28 cellular contexts compared by ENCODE assay signal in genomic region chr1:183831336-183831735, GRCh38. TPM values are rescaled to one million over a fixed set of nuclear protein-coding genes. Genes with fewer than 3 reads are reported as not detected.
DNase-seq lines count a peak whose midpoint lies in the region; ATAC-seq and TF ChIP-seq lines count a peak whose summit lies in the region.
"Had no signal": no experiment of that assay in that cellular context is flagged by ENCODE, and none has a peak within 500 bp of the region (broad histone marks: within the 10 kb centered on the region; RNA-seq: fewer than 3 reads in every experiment).

No MANE protein-coding gene starts in this region.

- TF ChIP-seq EP300 in gastroesophageal sphincter (IDR thresholded peaks at IDR 0.05) = no peak

- H3K27ac Mint-ChIP-seq in CD4-positive, alpha-beta T cell = no peak overlapping the region
- H3K27ac Mint-ChIP-seq: activated CD4-positive, alpha-beta T cell treated with anti-CD3 and anti-CD28 coated beads, Interleukin-2, amount 10 ng/mL, durations not matched to agents 24 days and 14 days; activated naive CD4-positive, alpha-beta T cell treated with anti-CD3 and anti-CD28 coated beads, Interleukin-2, amount 50 U/mL, for 24 hours; CD4-positive, CD25-positive, alpha-beta regulatory T cell; memory B cell had no signal

- DNase-seq in NCI-H748 (lab: John Stamatoyannopoulos, UW; ENCODE audit: unreplicated experiment) (peak; percentile 4), NCI-H748 treated with DMSO at 0.1 percent for 48 hours (lab: John Stamatoyannopoulos, UW) (no peak), NCI-H82 treated with DMSO at 0.1 percent for 48 hours (lab: John Stamatoyannopoulos, UW; ENCODE audit: unreplicated experiment) (peak; percentile 92), NCI-H187 treated with DMSO at 0.1 percent for 48 hours (lab: John Stamatoyannopoulos, UW) (no peak), hypothalamus (lab: John Stamatoyannopoulos, UW) (no peak)
- DNase-seq in CD4-positive, alpha-beta T cell = no peak
- DNase-seq: activated CD4-positive, alpha-beta T cell treated with anti-CD3 and anti-CD28 coated beads, Interleukin-2, amount 10 ng/mL, durations not matched to agents 24 days and 14 days; AML-193; anterior cingulate cortex; CD4-positive, CD25-positive, alpha-beta regulatory T cell; colonic mucosa; effector CD8-positive, alpha-beta T cell; left lung; NCI-H1436 treated with DMSO at 0.1 percent for 48 hours; NCI-H2171 treated with DMSO at 0.1 percent for 48 hours; NCI-H510A; retina; small intestine; stimulated activated naive CD4-positive, alpha-beta T cell treated with Interleukin-2 at 50 U/mL for 16 hours had no signal

- no peaks in the 10 kb centered on the region for H3K27me3 ChIP-seq in gastroesophageal sphincter
- no peaks in the 10 kb centered on the region for H3K27me3 ChIP-seq in CD4-positive, alpha-beta T cell (ENCODE audit: control insufficient read depth, insufficient read depth, low read length)
- H3K27me3 ChIP-seq: colonic mucosa, left lung had no signal

- intact Hi-C loops in CD4-positive, alpha-beta T cell (cut with DNase I, micrococcal nuclease) = no loop called here

- H3K4me3 Mint-ChIP-seq in CD4-positive, alpha-beta T cell = no peak overlapping the region
- H3K4me3 Mint-ChIP-seq: activated CD4-positive, alpha-beta T cell treated with anti-CD3 and anti-CD28 coated beads, Interleukin-2, amount 10 ng/mL, durations not matched to agents 24 days and 14 days; activated naive CD4-positive, alpha-beta T cell treated with anti-CD3 and anti-CD28 coated beads, Interleukin-2, amount 50 U/mL, for 24 hours; CD4-positive, CD25-positive, alpha-beta regulatory T cell; memory B cell had no signal

- no peak overlapping the region for H3K4me3 ChIP-seq in gastroesophageal sphincter
- H3K4me3 ChIP-seq: A549, colonic mucosa, HAP-1, left lung, thoracic aorta had no signal

- TF ChIP-seq CTCF in gastroesophageal sphincter (IDR thresholded peaks at IDR 0.05) = no peak
- TF ChIP-seq CTCF in CD4-positive, alpha-beta T cell (IDR thresholded peaks at IDR 0.05) = no peak

- CTCF ChIA-PET in CD4-positive, alpha-beta T cell (lab: Charles Lee) = no interaction called here

- no peak for TF ChIP-seq POLR2A in gastroesophageal sphincter (IDR thresholded peaks at IDR 0.05)

- no peaks in the 10 kb centered on the region for H3K9me3 Mint-ChIP-seq in CD4-positive, alpha-beta T cell
- H3K9me3 Mint-ChIP-seq: activated CD4-positive, alpha-beta T cell treated with anti-CD3 and anti-CD28 coated beads, Interleukin-2, amount 10 ng/mL, durations not matched to agents 24 days and 14 days; activated naive CD4-positive, alpha-beta T cell treated with anti-CD3 and anti-CD28 coated beads, Interleukin-2, amount 50 U/mL, for 24 hours; CD4-positive, CD25-positive, alpha-beta regulatory T cell; memory B cell had no signal

- no peaks in the 10 kb centered on the region for H3K36me3 Mint-ChIP-seq in CD4-positive, alpha-beta T cell (ENCODE audit: low read depth)
- H3K36me3 Mint-ChIP-seq: CD4-positive, CD25-positive, alpha-beta regulatory T cell; memory B cell had no signal

- H3K9me3 ChIP-seq in gastroesophageal sphincter = no peaks in the 10 kb centered on the region
- no peaks in the 10 kb centered on the region for H3K9me3 ChIP-seq in CD4-positive, alpha-beta T cell (ENCODE audit: control insufficient read depth, low read length)
- H3K9me3 ChIP-seq: A549, colonic mucosa, HAP-1, left lung, thoracic aorta had no signal

- H3K36me3 ChIP-seq in gastroesophageal sphincter = no peaks in the 10 kb centered on the region
- H3K36me3 ChIP-seq: colonic mucosa, HAP-1, thoracic aorta had no signal

- H3K4me1 ChIP-seq in gastroesophageal sphincter = peaks cover 20 to 82% (median 25%) of the 10 kb centered on the region in 3 donors
- H3K4me1 ChIP-seq: colonic mucosa, parathyroid adenoma had no signal

- POLR2A ChIA-PET in CD4-positive, alpha-beta T cell (lab: Charles Lee) = no interaction called here

- no peaks in the 10 kb centered on the region for H3K27me3 Mint-ChIP-seq in CD4-positive, alpha-beta T cell
- H3K27me3 Mint-ChIP-seq: activated CD4-positive, alpha-beta T cell treated with anti-CD3 and anti-CD28 coated beads, Interleukin-2, amount 10 ng/mL, durations not matched to agents 24 days and 14 days; activated naive CD4-positive, alpha-beta T cell treated with anti-CD3 and anti-CD28 coated beads, Interleukin-2, amount 50 U/mL, for 24 hours; memory B cell had no signal

- no peaks in the 10 kb centered on the region for H3K4me1 Mint-ChIP-seq in CD4-positive, alpha-beta T cell (ENCODE audit: low read depth)
- H3K4me1 Mint-ChIP-seq: activated CD4-positive, alpha-beta T cell treated with anti-CD3 and anti-CD28 coated beads, Interleukin-2, amount 10 ng/mL, durations not matched to agents 24 days and 14 days; activated naive CD4-positive, alpha-beta T cell treated with anti-CD3 and anti-CD28 coated beads, Interleukin-2, amount 50 U/mL, for 24 hours; CD4-positive, CD25-positive, alpha-beta regulatory T cell; memory B cell had no signal

- no peak for ATAC-seq in gastroesophageal sphincter
- no peak for ATAC-seq in CD4-positive, alpha-beta T cell (ENCODE audit: poor library complexity)
- ATAC-seq in HG03521 (IDR thresholded peaks at IDR 0.05; ENCODE audit: unreplicated experiment) = no peak
- ATAC-seq: A549, left lung had no signal

- peak overlapping the region in 3 of 4 donors; percentile 5 to 29 (median 27) for H3K27ac ChIP-seq in gastroesophageal sphincter
- no peak overlapping the region for H3K27ac ChIP-seq in CD4-positive, alpha-beta T cell (ENCODE audit: low read depth, low read length)
- H3K27ac ChIP-seq: A549, colonic mucosa, HL-60, left lung, parathyroid adenoma, thoracic aorta had no signal

RNA-seq across cellular contexts. Expression of gene RGL1, which starts 26.4 kb away (rescaled TPM):
- 10 to 100 TPM; 31.3 to 57.8 (median 38.9) TPM for total RNA-seq in gastroesophageal sphincter
- 1 to 10 TPM; 1.2 to 1.8 TPM for total RNA-seq in CD4-positive, alpha-beta T cell

Comparison
In these comparisons a context has a peak if more than half of its experiments do, and no peak if none do; other contexts are left out.
1. DNase-seq: peak in NCI-H748 (single experiment) and NCI-H82 treated with DMSO at 0.1 percent for 48 hours (single experiment); none in NCI-H748 treated with DMSO at 0.1 percent for 48 hours (single experiment), CD4-positive, alpha-beta T cell (0 of 10), NCI-H187 treated with DMSO at 0.1 percent for 48 hours (single experiment) and hypothalamus (0 of 51).
2. RNA of gene RGL1, which starts 26.4 kb away (total RNA-seq): 31.3 to 57.8 TPM in gastroesophageal sphincter; 1.2 to 1.8 TPM in CD4-positive, alpha-beta T cell; every median in the first group is over 10 times any median in the second.